In the genomic region with DNA sequence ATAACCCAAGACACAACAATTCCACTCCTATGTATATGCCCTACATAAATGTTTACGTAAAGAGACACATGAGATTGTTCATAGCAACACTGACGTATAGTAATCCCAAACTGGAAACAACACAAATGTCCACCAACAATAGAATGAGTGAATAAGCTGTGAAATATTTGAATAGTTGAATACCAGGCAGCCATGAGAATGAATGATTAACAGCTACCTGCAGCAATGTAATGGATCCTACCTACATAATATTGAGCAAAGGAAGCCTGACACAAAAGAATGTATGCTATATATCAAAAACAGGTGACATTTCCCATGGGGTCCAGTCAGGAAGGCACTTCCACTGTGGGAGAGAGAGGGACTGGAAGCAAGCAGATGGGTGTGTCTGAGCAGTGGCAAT, we compare ENCODE assay signal across 21 cellular contexts.
"Had no signal": no experiment of that assay in that cellular context is flagged by ENCODE, and none has a peak within 500 bp of the region (broad histone marks: within the 10 kb centered on the region; RNA-seq: fewer than 3 reads in every experiment).

No MANE protein-coding gene starts in this region.

- H3K4me1 ChIP-seq: gastroesophageal sphincter, left ventricle myocardium inferior, neural progenitor cell, sigmoid colon, testis, tibial nerve had no signal

- H3K4me2 ChIP-seq: neural progenitor cell had no signal

- H2AFZ ChIP-seq: neural progenitor cell had no signal

- ATAC-seq: effector memory CD8-positive, alpha-beta T cell; gastroesophageal sphincter; left cardiac atrium; mucosa of descending colon; natural killer cell treated with Interleukin-12 subunit alpha and Interleukin-12 subunit beta and Interleukin-15 and Interleukin-18, amount 100 ng/mL, for 72 hours; stimulated activated naive B cell treated with anti-CD40 and anti-IgM and Interleukin-4, amounts not matched to agents 10 μg/mL and 1 μg/mL and 100 μg/mL, for 72 hours; stimulated activated naive CD8-positive, alpha-beta T cell treated with anti-CD3 and anti-CD28 coated beads, Interleukin-15, amount 100 ng/mL, for 72 hours had no signal

- H3K27me3 Mint-ChIP-seq: stimulated activated naive CD8-positive, alpha-beta T cell treated with anti-CD3 and anti-CD28 coated beads, Interleukin-15, amount 100 ng/mL, for 72 hours had no signal

- H3K27ac Mint-ChIP-seq: effector memory CD8-positive, alpha-beta T cell; natural killer cell treated with Interleukin-12 subunit alpha and Interleukin-12 subunit beta and Interleukin-15 and Interleukin-18, amount 100 ng/mL, for 72 hours; neural progenitor cell; stimulated activated naive B cell treated with anti-CD40 and anti-IgM and Interleukin-4, amounts not matched to agents 10 μg/mL and 1 μg/mL and 100 μg/mL, for 72 hours; stimulated activated naive CD8-positive, alpha-beta T cell treated with anti-CD3 and anti-CD28 coated beads, Interleukin-15, amount 100 ng/mL, for 72 hours had no signal

- H3K27ac ChIP-seq: cardiac muscle cell, gastroesophageal sphincter, left ventricle myocardium inferior, neural progenitor cell, ovary, sigmoid colon, skin epidermis, testis, tibial nerve had no signal

- H3K9me3 ChIP-seq: ovary, testis had no signal

- H3K27me3 ChIP-seq: cardiac muscle cell, neural progenitor cell, ovary, testis, tibial nerve had no signal

- H3K4me1 Mint-ChIP-seq: stimulated activated naive B cell treated with anti-CD40 and anti-IgM and Interleukin-4, amounts not matched to agents 10 μg/mL and 1 μg/mL and 100 μg/mL, for 72 hours; stimulated activated naive CD8-positive, alpha-beta T cell treated with anti-CD3 and anti-CD28 coated beads, Interleukin-15, amount 100 ng/mL, for 72 hours had no signal

- DNase-seq: effector memory CD8-positive, alpha-beta T cell; glutamatergic neuron; islet precursor cell; left cardiac atrium; left ventricle myocardium inferior; mucosa of descending colon; nucleus accumbens; ovary; sigmoid colon; stimulated activated CD4-positive, alpha-beta T cell treated with anti-CD3 and anti-CD28 coated beads, Interleukin-2, amount 100 ng/mL, for 24 hours; stimulated activated CD4-positive, alpha-beta T cell treated with anti-CD3 and anti-CD28 coated beads, Interleukin-4, amount 100 ng/mL, for 4 hours; stimulated activated naive B cell treated with anti-CD40 and anti-IgM and Interleukin-4, amounts not matched to agents 10 μg/mL and 1 μg/mL and 100 μg/mL, for 72 hours; stimulated activated naive CD8-positive, alpha-beta T cell treated with anti-CD3 and anti-CD28 coated beads, Interleukin-15, amount 100 ng/mL, for 72 hours; testis had no signal

- H3K4me3 ChIP-seq: cardiac muscle cell, gastroesophageal sphincter, left ventricle myocardium inferior, lung, mucosa of descending colon, neural progenitor cell, ovary, sigmoid colon, skin epidermis, testis, tibial nerve had no signal

- H3K4me3 Mint-ChIP-seq: effector memory CD8-positive, alpha-beta T cell; natural killer cell treated with Interleukin-12 subunit alpha and Interleukin-12 subunit beta and Interleukin-15 and Interleukin-18, amount 100 ng/mL, for 72 hours; neural progenitor cell; stimulated activated naive B cell treated with anti-CD40 and anti-IgM and Interleukin-4, amounts not matched to agents 10 μg/mL and 1 μg/mL and 100 μg/mL, for 72 hours; stimulated activated naive CD8-positive, alpha-beta T cell treated with anti-CD3 and anti-CD28 coated beads, Interleukin-15, amount 100 ng/mL, for 72 hours had no signal

- H3K9ac ChIP-seq: neural progenitor cell had no signal

- H3K36me3 ChIP-seq: cardiac muscle cell, gastroesophageal sphincter, left ventricle myocardium inferior, neural progenitor cell, ovary, sigmoid colon, tibial nerve had no signal
